ENCODE assay signal across 9 cellular contexts in genomic region chr5:55226934-55227737, GRCh38. TPM values are rescaled to one million over a fixed set of nuclear protein-coding genes. Genes with fewer than 3 reads are reported as not detected.
A peak's percentile ranks its signal among the peaks of the same experiment; 100 is the strongest.
DNase-seq lines count a peak whose midpoint lies in the region; ATAC-seq and TF ChIP-seq lines count a peak whose summit lies in the region.
"Had no signal": no experiment of that assay in that cellular context is flagged by ENCODE, and none has a peak within 500 bp of the region (broad histone marks: within the 10 kb centered on the region; RNA-seq: fewer than 3 reads in every experiment).

Gene MCIDAS (minus strand): TSS chr5:55227315. CDS start chr5:55227138, 177 bp downstream.

- CTCF ChIA-PET in GM10248 (lab: Yijun Ruan, JAX) (interaction anchor here (1.0 to 2.0 kb wide), 9 partner anchors 8 to 66 kb away, joined by 3 to 18 read pairs (median 6); no protein-coding TSS in a partner anchor), HEK293 (lab: Yijun Ruan, JAX) (interaction anchor here (0.6 to 2.9 kb wide), 14 partner anchors 10 to 675 kb away, joined by 3 to 24 read pairs (median 4); no protein-coding TSS in a partner anchor), activated B cell treated with CpG ODN at 0.5 μM for 24 hours (lab: Charles Lee) (no interaction called here)

- H3K27ac ChIP-seq in HEK293 (ENCODE audit: extremely low read depth, low read depth, low read length) (peak within 1 kb of the TSS; percentile 92), ectodermal cell (ENCODE audit: insufficient read depth, low read depth, low read length, poor library complexity, severe bottlenecking) (no peak within 1 kb of the TSS), mucosa of rectum (ENCODE audit: low read depth in 2 of 2, low read length in 2 of 2) (no peak within 1 kb of the TSS), tibial nerve (no peak within 1 kb of the TSS)

- no peak for TF ChIP-seq POLR2A in tibial nerve (IDR thresholded peaks at IDR 0.05)

- peak; percentile 60 for ATAC-seq in activated B cell treated with CpG ODN at 0.5 μM for 24 hours (ENCODE audit: low read depth)

- H3K9me3 ChIP-seq in HEK293 (ENCODE audit: control insufficient read depth, insufficient read depth, low read depth, low read length), result no peaks in the 10 kb centered on the region
- H3K9me3 ChIP-seq in ectodermal cell (ENCODE audit: control insufficient read depth, low read length), result no peaks in the 10 kb centered on the region
- H3K9me3 ChIP-seq in mucosa of rectum (ENCODE audit: control insufficient read depth in 2 of 2, low read length in 2 of 2), result no peaks in the 10 kb centered on the region
- no peaks in the 10 kb centered on the region for H3K9me3 ChIP-seq in tibial nerve

- no peak within 1 kb of the TSS for H3K9ac ChIP-seq in mucosa of rectum (ENCODE audit: low read depth in 1 of 2, low read length in 2 of 2)

- POLR2A ChIA-PET in GM10248 (lab: Yijun Ruan, JAX) (interaction anchor here (0.6 kb wide), 1 partner anchor 15 kb away, joined by 4 read pairs; no protein-coding TSS in a partner anchor), HEK293 (lab: Yijun Ruan, JAX) (interaction anchor here (1.5 to 2.3 kb wide), 4 partner anchors 10 to 80 kb away, joined by 3 to 14 read pairs (median 5); partner anchors contain the start of genes CDC20B, DHX29 and MTREX), activated B cell treated with CpG ODN at 0.5 μM for 24 hours (lab: Charles Lee) (no interaction called here)

- H3K36me3 ChIP-seq in HEK293 (ENCODE audit: control insufficient read depth in 2 of 2, insufficient read depth in 1 of 2, low read length in 2 of 2) (peaks cover 0 to 8% of the 10 kb centered on the region in 2 experiments; a peak in 1 of 3 replicates), ectodermal cell (ENCODE audit: control insufficient read depth, insufficient read depth, low read length) (no peaks in the 10 kb centered on the region), mucosa of rectum (ENCODE audit: control insufficient read depth in 2 of 2, insufficient read depth in 2 of 2, low read length in 2 of 2) (no peaks in the 10 kb centered on the region), tibial nerve (no peaks in the 10 kb centered on the region)

- TF ChIP-seq CTCF in GM10248 (IDR thresholded peaks at IDR 0.05; ENCODE audit: control extremely low read depth, extremely low read depth, low read depth, missing control alignments) (no peak), HEK293 (tag by site-specific recombination; IDR thresholded peaks at IDR 0.05) (peak; percentile 79), activated B cell treated with CpG ODN at 0.5 μM for 24 hours (IDR thresholded peaks at IDR 0.05) (no peak), tibial nerve (IDR thresholded peaks at IDR 0.05) (peak in 1 of 5 experiments; percentile 11)

- H3K4me3 ChIP-seq in HEK293 (ENCODE audit: low read depth, low read length) (peak within 1 kb of the TSS; percentile 49), ectodermal cell (ENCODE audit: insufficient read depth, low read depth, low read length) (peak within 1 kb of the TSS; percentile 33), mucosa of rectum (ENCODE audit: low read length in 2 of 2) (peak within 1 kb of the TSS; percentile 27 to 44), tibial nerve (peak within 1 kb of the TSS; percentile 11 to 47 (median 30))

- peaks cover 49% of the 10 kb centered on the region for H3K4me1 Mint-ChIP-seq in activated B cell treated with CpG ODN at 0.5 μM for 24 hours

- H3K4me3 Mint-ChIP-seq in activated B cell treated with CpG ODN at 0.5 μM for 24 hours, result peak within 1 kb of the TSS; percentile 72

- DNase-seq in GM10248 (ENCODE audit: extremely low spot score) (peak; percentile 79), NCI-H146 treated with DMSO at 0.1 percent for 48 hours (lab: John Stamatoyannopoulos, UW; ENCODE audit: unreplicated experiment) (peak; percentile 44), activated B cell treated with CpG ODN at 0.5 μM for 24 hours (peak; percentile 51), tibial nerve (ENCODE audit: low spot score in 2 of 2) (no peak), hippocampal formation (lab: John Stamatoyannopoulos, UW) (no peak)

- H3K27ac Mint-ChIP-seq in activated B cell treated with CpG ODN at 0.5 μM for 24 hours, result no peak within 1 kb of the TSS

- whole genome bisulfite sequencing in ectodermal cell, 2 experiments, result 1% methylated on average over 85 of the region's 85 CpGs
- WGBS in tibial nerve, 2 donors, result 1 to 2% methylated on average over 48 to 52 of the region's 85 CpGs

- H3K27me3 Mint-ChIP-seq in activated B cell treated with CpG ODN at 0.5 μM for 24 hours, result peaks cover 79% of the 10 kb centered on the region

- H3K9me3 Mint-ChIP-seq in activated B cell treated with CpG ODN at 0.5 μM for 24 hours, result no peaks in the 10 kb centered on the region

- no peaks in the 10 kb centered on the region for H3K36me3 Mint-ChIP-seq in activated B cell treated with CpG ODN at 0.5 μM for 24 hours (ENCODE audit: low read depth)

- TF ChIP-seq EP300 in tibial nerve (IDR thresholded peaks at IDR 0.05), result no peak

- peaks cover 100% of the 10 kb centered on the region for H3K27me3 ChIP-seq in ectodermal cell (ENCODE audit: control insufficient read depth, insufficient read depth, low read length, poor library complexity, severe bottlenecking)
- H3K27me3 ChIP-seq in mucosa of rectum (ENCODE audit: control insufficient read depth in 2 of 2, insufficient read depth in 2 of 2, low read length in 2 of 2), result peaks cover 86 to 87% of the 10 kb centered on the region in 2 donors
- peaks cover 0 to 100% of the 10 kb centered on the region in 2 donors for H3K27me3 ChIP-seq in tibial nerve

- intact Hi-C loops in activated B cell treated with CpG ODN at 0.5 μM for 24 hours (cut with micrococcal nuclease), result loop anchor here (1.0 kb wide), 1 partner anchor 55 kb away; no protein-coding TSS in a partner anchor

- H3K4me1 ChIP-seq in HEK293 (ENCODE audit: control insufficient read depth, insufficient read depth, low read length) (no peaks in the 10 kb centered on the region; the same call in 1 of the 2 replicates), ectodermal cell (ENCODE audit: control insufficient read depth, insufficient read depth, low read length) (peaks cover 9% of the 10 kb centered on the region), mucosa of rectum (ENCODE audit: control insufficient read depth in 2 of 2, insufficient read depth in 2 of 2, low read length in 2 of 2) (peaks cover 17 to 27% of the 10 kb centered on the region in 2 donors), tibial nerve (peaks cover 0 to 44% (median 26%) of the 10 kb centered on the region in 4 donors)

TF ChIP-seq in HEK293, 187 proteins besides CTCF, POLR2A, EP300 and RAD21 (continues in another document):
- no peak for TF ChIP-seq HOXD13 (CRISPR knock-in tag; IDR thresholded peaks at IDR 0.05; ENCODE audit: borderline replicate concordance)
- no peak for TF ChIP-seq BCL11A (tag by site-specific recombination; IDR thresholded peaks at IDR 0.05; ENCODE audit: low read depth)
- no peak for TF ChIP-seq PRDM6 (tag by site-specific recombination; IDR thresholded peaks at IDR 0.05)
- TF ChIP-seq IKZF3 (tag by site-specific recombination; IDR thresholded peaks at IDR 0.05), result peak; percentile 85
- peak; percentile 45; the same call in 1 of the 2 replicates for TF ChIP-seq ZNF76 (tag by site-specific recombination; IDR thresholded peaks at IDR 0.05; ENCODE audit: borderline replicate concordance, low read depth)
- no peak for TF ChIP-seq ZFP3 (tag by site-specific recombination; IDR thresholded peaks at IDR 0.05; ENCODE audit: low read depth)
- TF ChIP-seq ZNF624 (tag by site-specific recombination; IDR thresholded peaks at IDR 0.05), result no peak
- peak; percentile 78 for TF ChIP-seq EGR2 (tag by site-specific recombination; IDR thresholded peaks at IDR 0.05; ENCODE audit: low read depth)
- no peak for TF ChIP-seq ZNF701 (tag by site-specific recombination; IDR thresholded peaks at IDR 0.05)
- TF ChIP-seq ZNF621 (tag by site-specific recombination; IDR thresholded peaks at IDR 0.05), result no peak
- peak; percentile 65; the same call in 1 of the 2 replicates for TF ChIP-seq ZNF394 (tag by site-specific recombination; IDR thresholded peaks at IDR 0.05; ENCODE audit: borderline replicate concordance)
- peak; percentile 93 for TF ChIP-seq ZBTB17 (tag by site-specific recombination; IDR thresholded peaks at IDR 0.05)

RNA-seq across cellular contexts. Expression of gene MCIDAS, which starts in this region (rescaled TPM):
- total RNA-seq in activated B cell treated with CpG ODN at 0.5 μM for 24 hours (not detected in 2 replicates), tibial nerve (not detected)
- polyA plus RNA-seq in ectodermal cell (2013, experiment 1 of 4), result not detected
- 0.09 TPM for polyA plus RNA-seq in ectodermal cell (2013, experiment 2 of 4)
- polyA plus RNA-seq in ectodermal cell (2013, experiment 3 of 4), result not detected
- not detected for polyA plus RNA-seq in ectodermal cell (2013, experiment 4 of 4)
- total RNA-seq: glomerular endothelial cell had no signal

Comparison
In these comparisons a context has a peak if more than half of its experiments do, and no peak if none do; other contexts are left out.
1. Peak in DNase-seq and ATAC-seq in activated B cell treated with CpG ODN at 0.5 μM for 24 hours; RNA of the gene not detected or under 1 TPM.
2. DNase-seq: peak in GM10248 (single experiment) and NCI-H146 treated with DMSO at 0.1 percent for 48 hours (single experiment); none in tibial nerve (0 of 2) and hippocampal formation (0 of 2).
3. Peak in every context shown above with its lines, with median percentiles within 50 percentile points of each other: H3K4me3 ChIP-seq.